ENCODE assay signal across 14 cellular contexts in genomic region chr1:228530951-228531731, GRCh38. TPM values are rescaled to one million over a fixed set of nuclear protein-coding genes. Genes with fewer than 3 reads are reported as not detected.
A peak's percentile ranks its signal among the peaks of the same experiment; 100 is the strongest.
DNase-seq lines count a peak whose midpoint lies in the region; ATAC-seq and TF ChIP-seq lines count a peak whose summit lies in the region.
"Had no signal": no experiment of that assay in that cellular context is flagged by ENCODE, and none has a peak within 500 bp of the region (broad histone marks: within the 10 kb centered on the region; RNA-seq: fewer than 3 reads in every experiment).

No MANE protein-coding gene starts in this region.

- no peak for TF ChIP-seq EP300 in suprapubic skin (IDR thresholded peaks at IDR 0.05)

- H3K36me3 ChIP-seq in suprapubic skin (no peaks in the 10 kb centered on the region), right atrium auricular region (no peaks in the 10 kb centered on the region)
- H3K36me3 ChIP-seq: BLaER1 had no signal

- peaks cover 5% of the 10 kb centered on the region for H3K4me1 Mint-ChIP-seq in CD14-positive monocyte
- H3K4me1 Mint-ChIP-seq: CD4-positive, CD25-positive, alpha-beta regulatory T cell had no signal

- no peaks in the 10 kb centered on the region for H3K36me3 Mint-ChIP-seq in CD14-positive monocyte

- H3K4me1 ChIP-seq in suprapubic skin, result peaks cover 4% of the 10 kb centered on the region
- H3K4me1 ChIP-seq in right atrium auricular region, result no peaks in the 10 kb centered on the region
- H3K4me1 ChIP-seq: BLaER1 had no signal

- H3K27me3 ChIP-seq in suprapubic skin (peaks cover 29% of the 10 kb centered on the region), right atrium auricular region (no peaks in the 10 kb centered on the region)
- H3K27me3 ChIP-seq: BLaER1 had no signal

- H3K27me3 Mint-ChIP-seq in CD14-positive monocyte (ENCODE audit: low read depth in 3 of 3), result peaks cover 5 to 11% (median 6%) of the 10 kb centered on the region in 3 donors

- H3K9me3 ChIP-seq in suprapubic skin, result no peaks in the 10 kb centered on the region
- no peaks in the 10 kb centered on the region for H3K9me3 ChIP-seq in right atrium auricular region

- H3K4me3 Mint-ChIP-seq in CD14-positive monocyte, result no peak overlapping the region
- H3K4me3 Mint-ChIP-seq: CD4-positive, CD25-positive, alpha-beta regulatory T cell had no signal

- ATAC-seq in GM18907 (IDR thresholded peaks at IDR 0.05; ENCODE audit: unreplicated experiment) (no peak), HG02588 (IDR thresholded peaks at IDR 0.05; ENCODE audit: unreplicated experiment) (no peak)

- peak overlapping the region in 1 of 7 donors; percentile 12 for H3K27ac Mint-ChIP-seq in CD14-positive monocyte
- H3K27ac Mint-ChIP-seq: CD4-positive, CD25-positive, alpha-beta regulatory T cell had no signal

- DNase-seq in CD14-positive monocyte (ENCODE audit: low spot score), result peak; percentile 4
- DNase-seq in RPMI8226, result peak; percentile 56
- DNase-seq in posterior vena cava (ENCODE audit: low spot score), result peak; percentile 22
- DNase-seq in suprapubic skin (ENCODE audit: low spot score in 2 of 2), result peak; percentile 29 to 30
- no peak for DNase-seq in right atrium auricular region (ENCODE audit: low spot score)
- DNase-seq: AML-193; CD4-positive, CD25-positive, alpha-beta regulatory T cell; DMS53; GF-D8; IMR-90 had no signal

- intact Hi-C loops in CD14-positive monocyte (cut with micrococcal nuclease) (no loop called here), posterior vena cava (cut with DNase I) (no loop called here)

- 52% methylated on average over 5 of the region's 5 CpGs for WGBS in suprapubic skin

- H3K27ac ChIP-seq in suprapubic skin (no peak overlapping the region), right atrium auricular region (no peak overlapping the region)
- H3K27ac ChIP-seq: 22Rv1, BLaER1 had no signal

- TF ChIP-seq CTCF in CD14-positive monocyte (IDR thresholded peaks at IDR 0.05) (no peak), suprapubic skin (IDR thresholded peaks at IDR 0.05) (no peak), right atrium auricular region (IDR thresholded peaks at IDR 0.05) (no peak)

- no peak overlapping the region for H3K4me3 ChIP-seq in suprapubic skin
- H3K4me3 ChIP-seq in right atrium auricular region, result no peak overlapping the region
- H3K4me3 ChIP-seq: BLaER1 had no signal

- TF ChIP-seq POLR2A in suprapubic skin (IDR thresholded peaks at IDR 0.05), result no peak

- H3K9me3 Mint-ChIP-seq in CD14-positive monocyte, result peaks cover 6 to 35% (median 18%) of the 10 kb centered on the region in 7 donors

RNA-seq across cellular contexts. Expression of gene RNF187, which starts 44.0 kb away (rescaled TPM):
- polyA plus RNA-seq in CD14-positive monocyte, result 10 to 100 TPM in 1 of 2 donors, 1 to 10 TPM in 1; 5.9 to 27.6 TPM
- total RNA-seq in posterior vena cava, result 10 to 100 TPM; 61.6 to 64.3 TPM
- 10 to 100 TPM; 55.6 to 99.6 (median 57.7) TPM for total RNA-seq in suprapubic skin
- 10 to 100 TPM; 35.3 to 35.6 TPM for total RNA-seq in right atrium auricular region
